In the genomic region with DNA sequence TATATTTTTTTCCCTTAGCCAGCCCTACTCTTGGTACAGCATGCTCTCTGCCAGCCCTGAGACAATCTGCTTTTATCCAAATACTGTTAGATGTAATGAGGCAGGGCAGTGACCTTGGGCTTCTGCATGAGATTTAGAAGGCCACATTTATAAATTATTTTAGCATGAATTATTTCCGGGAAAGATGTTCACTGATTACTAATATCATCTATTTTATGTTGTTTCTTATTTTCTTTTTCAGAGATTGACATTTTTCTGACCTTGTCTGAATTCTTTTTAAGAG, we compare ENCODE assay signal across 12 cellular contexts. TPM values are rescaled to one million over a fixed set of nuclear protein-coding genes. Genes with fewer than 3 reads are reported as not detected.
A peak's percentile ranks its signal among the peaks of the same experiment; 100 is the strongest.
DNase-seq lines count a peak whose midpoint lies in the region; ATAC-seq and TF ChIP-seq lines count a peak whose summit lies in the region.
"Had no signal": no experiment of that assay in that cellular context is flagged by ENCODE, and none has a peak within 500 bp of the region (broad histone marks: within the 10 kb centered on the region; RNA-seq: fewer than 3 reads in every experiment).

No MANE protein-coding gene starts in this region.

- H3K27ac Mint-ChIP-seq in T-helper 17 cell: peak overlapping the region; percentile 14
- H3K27ac Mint-ChIP-seq: IgD-negative memory B cell; stimulated activated naive CD8-positive, alpha-beta T cell treated with anti-CD3 and anti-CD28 coated beads, Interleukin-15, amount 100 ng/mL, for 72 hours had no signal

- H3K27me3 Mint-ChIP-seq in T-helper 17 cell: no peaks in the 10 kb centered on the region
- H3K27me3 Mint-ChIP-seq: IgD-negative memory B cell; stimulated activated naive CD8-positive, alpha-beta T cell treated with anti-CD3 and anti-CD28 coated beads, Interleukin-15, amount 100 ng/mL, for 72 hours had no signal

- peaks cover 43% of the 10 kb centered on the region for H3K79me2 ChIP-seq in osteoblast (ENCODE audit: insufficient read depth, low read length)

- peaks cover 45% of the 10 kb centered on the region for H3K4me1 ChIP-seq in osteoblast (ENCODE audit: insufficient read depth, low read length)
- peaks cover 0 to 70% (median 43%) of the 10 kb centered on the region in 4 donors for H3K4me1 ChIP-seq in tibial artery

- no peaks in the 10 kb centered on the region for H3K9me3 ChIP-seq in T-helper 17 cell (ENCODE audit: control insufficient read depth, low read length, poor library complexity, severe bottlenecking)
- no peaks in the 10 kb centered on the region for H3K9me3 ChIP-seq in osteoblast (ENCODE audit: low read depth, low read length)
- no peaks in the 10 kb centered on the region for H3K9me3 ChIP-seq in tibial artery

- ATAC-seq in T-helper 17 cell: no peak
- ATAC-seq in GM18870 (IDR thresholded peaks at IDR 0.05; ENCODE audit: unreplicated experiment): no peak
- ATAC-seq: activated naive CD4-positive, alpha-beta T cell treated with anti-CD3 and anti-CD28 coated beads, Interleukin-2, amount 50 U/mL, for 72 hours; stimulated activated naive CD8-positive, alpha-beta T cell treated with anti-CD3 and anti-CD28 coated beads, Interleukin-15, amount 100 ng/mL, for 72 hours had no signal

- H2AFZ ChIP-seq in osteoblast (ENCODE audit: low read length): no peak overlapping the region

- DNase-seq in T-helper 17 cell (no peak), dorsolateral prefrontal cortex (no peak), osteoblast (ENCODE audit: insufficient read length, low spot score, missing footprints) (peak; percentile 65), tibial artery (no peak), GM10248 (ENCODE audit: extremely low spot score) (no peak)
- DNase-seq in stimulated activated CD4-positive, alpha-beta T cell treated with anti-CD3 and anti-CD28 coated beads, Interleukin-12 subunit alpha, Interleukin-12 subunit beta, amount 100 ng/mL, for 4 hours: no peak
- DNase-seq: activated CD8-positive, alpha-beta memory T cell treated with anti-CD3 and anti-CD28 coated beads for 24 hours; NCI-H526 treated with DMSO at 0.1 percent for 48 hours; stimulated activated naive CD8-positive, alpha-beta T cell treated with anti-CD3 and anti-CD28 coated beads, Interleukin-15, amount 100 ng/mL, for 72 hours had no signal

- H3K27me3 ChIP-seq in dorsolateral prefrontal cortex (no peaks in the 10 kb centered on the region), osteoblast (ENCODE audit: insufficient read depth, low read length) (no peaks in the 10 kb centered on the region), tibial artery (no peaks in the 10 kb centered on the region)

- TF ChIP-seq CTCF in dorsolateral prefrontal cortex (IDR thresholded peaks at IDR 0.05 in 54 of 56, conservative IDR thresholded peaks at IDR 0.05 in 2 of 56; ENCODE audit: low read depth in 1 of 56, partially characterized antibody in 56 of 56) (no peak), osteoblast (IDR thresholded peaks at IDR 0.05; ENCODE audit: extremely low read depth, low read depth, low read length) (no peak), tibial artery (IDR thresholded peaks at IDR 0.05) (no peak), GM10248 (IDR thresholded peaks at IDR 0.05; ENCODE audit: control extremely low read depth, extremely low read depth, low read depth, missing control alignments) (no peak)

- H3K4me3 Mint-ChIP-seq in T-helper 17 cell: no peak overlapping the region
- H3K4me3 Mint-ChIP-seq: IgD-negative memory B cell; stimulated activated naive CD8-positive, alpha-beta T cell treated with anti-CD3 and anti-CD28 coated beads, Interleukin-15, amount 100 ng/mL, for 72 hours had no signal

- peak overlapping the region in 58 of 59 donors; percentile 39 to 92 (median 82) for H3K27ac ChIP-seq in dorsolateral prefrontal cortex
- H3K27ac ChIP-seq in osteoblast (ENCODE audit: low read depth, low read length): peak overlapping the region; percentile 98
- H3K27ac ChIP-seq in tibial artery: peak overlapping the region; percentile 79 to 85

- POLR2A ChIA-PET in GM10248 (lab: Yijun Ruan, JAX): no interaction called here

- H3K4me2 ChIP-seq in osteoblast (ENCODE audit: insufficient read depth, low read length): peak overlapping the region; percentile 61

- peaks cover 6% of the 10 kb centered on the region for H3K36me3 Mint-ChIP-seq in T-helper 17 cell (ENCODE audit: low read depth)

- H3K4me3 ChIP-seq in dorsolateral prefrontal cortex: peak overlapping the region in 6 of 59 donors; percentile 8 to 21 (median 14)
- peak overlapping the region; percentile 26 for H3K4me3 ChIP-seq in osteoblast (ENCODE audit: insufficient read depth, low read length)
- H3K4me3 ChIP-seq in tibial artery: no peak overlapping the region

- intact Hi-C loops in dorsolateral prefrontal cortex (cut with DNase I): no loop called here
- intact Hi-C loops in tibial artery (cut with DNase I; ENCODE audit: low total_unique reads): no loop called here

- H3K4me1 Mint-ChIP-seq in T-helper 17 cell: peaks cover 32% of the 10 kb centered on the region

- H4K20me1 ChIP-seq in osteoblast (ENCODE audit: insufficient read depth, low read length): no peaks in the 10 kb centered on the region

- CTCF ChIA-PET in GM10248 (lab: Yijun Ruan, JAX): interaction anchor here (1.1 to 2.2 kb wide), 3 partner anchors 10 to 380 kb away, joined by 3 to 11 read pairs (median 3); partner anchors contain the start of gene HDDC3

- H3K36me3 ChIP-seq in osteoblast (ENCODE audit: insufficient read depth, low read length): peaks cover 5% of the 10 kb centered on the region
- peaks cover 0 to 8% (median 4%) of the 10 kb centered on the region in 3 donors for H3K36me3 ChIP-seq in tibial artery

RNA-seq across cellular contexts. Expression of gene CRTC3, which starts 23.1 kb away (rescaled TPM):
- total RNA-seq in T-helper 17 cell: 10 to 100 TPM; 76.0 to 84.4 TPM
- 100 to 1,000 TPM in 1 of 120 experiments, 10 to 100 TPM in 119; 33.6 to 101 (median 56.1) TPM for total RNA-seq in dorsolateral prefrontal cortex
- total RNA-seq in osteoblast: 25.0 and 29.2 TPM in 2 replicates
